ENCODE assay signal across 1 cellular context in genomic region chr19:1601613-1602064, GRCh38.
A peak's percentile ranks its signal among the peaks of the same experiment; 100 is the strongest.
TF ChIP-seq lines count a peak whose summit lies in the region.

No MANE protein-coding gene starts in this region.

TF ChIP-seq in HEK293, 187 proteins besides CTCF, POLR2A, EP300 and RAD21:
- TF ChIP-seq IKZF3 (tag by site-specific recombination; IDR thresholded peaks at IDR 0.05) (no peak), KLF17 (tag by site-specific recombination; IDR thresholded peaks at IDR 0.05) (no peak), ZNF488 (tag by site-specific recombination; IDR thresholded peaks at IDR 0.05) (no peak), ZNF18 (tag by site-specific recombination; IDR thresholded peaks at IDR 0.05) (peak; percentile 69; the same call in 1 of the 2 replicates)
